Comparison of ENCODE assay signal across 33 cellular contexts in genomic region chr12:126966498-126966897, GRCh38.
"Had no signal": no experiment of that assay in that cellular context is flagged by ENCODE, and none has a peak within 500 bp of the region (broad histone marks: within the 10 kb centered on the region; RNA-seq: fewer than 3 reads in every experiment).

No MANE protein-coding gene starts in this region.

- H3K4me1 ChIP-seq: Peyer's patch had no signal

- H3K36me3 ChIP-seq: brain microvascular endothelial cell, Peyer's patch had no signal

- H3K9me3 ChIP-seq: Peyer's patch had no signal

- H3K4me3 ChIP-seq: Peyer's patch had no signal

- DNase-seq: activated CD4-positive, alpha-beta memory T cell treated with anti-CD3 and anti-CD28 coated beads, Interleukin-2, amount 10 ng/mL, durations not matched to agents 7 days and 5 days; activated CD4-positive, alpha-beta T cell treated with anti-CD3 and anti-CD28 coated beads for 1 hour; activated CD4-positive, alpha-beta T cell treated with anti-CD3 and anti-CD28 coated beads for 48 hours; activated CD4-positive, CD25-positive, alpha-beta regulatory T cell; activated CD8-positive, alpha-beta memory T cell treated with anti-CD3 and anti-CD28 coated beads for 24 hours; activated CD8-positive, alpha-beta memory T cell treated with anti-CD3 and anti-CD28 coated beads, Interleukin-2, amount 10 ng/mL, durations not matched to agents 7 days and 5 days; activated CD8-positive, alpha-beta memory T cell treated with anti-CD3 and anti-CD28 coated beads, Interleukin-2, amount 50 U/mL, for 48 hours; activated effector memory CD4-positive, alpha-beta T cell treated with Interleukin-2 at 50 U/mL for 16 hours; activated naive CD4-positive, alpha-beta T cell treated with anti-CD3 and anti-CD28 coated beads, Interleukin-2, amount 10 ng/mL, durations not matched to agents 7 days and 5 days; activated naive CD8-positive, alpha-beta T cell treated with anti-CD3 and anti-CD28 coated beads, Interleukin-2, amount 50 U/mL, for 24 hours; activated T-cell treated with anti-CD3 and anti-CD28 coated beads, Interleukin-2, amount 50 U/mL, for 48 hours; anterior cingulate cortex; brain microvascular endothelial cell; central memory CD4-positive, alpha-beta T cell; KG1; NCI-H1092 treated with DMSO at 0.1 percent for 48 hours; NCI-H1417 treated with DMSO at 0.1 percent for 48 hours; NCI-H187 treated with DMSO at 0.1 percent for 48 hours; NCI-H2081; NCI-H2171 treated with DMSO at 0.1 percent for 48 hours; NCI-H2227 treated with DMSO at 0.1 percent for 48 hours; NCI-H446; NCI-H510A treated with DMSO at 0.1 percent for 48 hours; NCI-H69; NK-92 treated with Interleukin-12 subunit alpha and Interleukin-12 subunit beta, amount 100 ng/mL, for 24 hours; PC-3; Peyer's patch; RPMI8226; SHP77 treated with DMSO at 0.1 percent for 48 hours; SW 1271; T-helper 1 cell; T1000 had no signal

- ATAC-seq: activated CD8-positive, alpha-beta memory T cell treated with anti-CD3 and anti-CD28 coated beads, Interleukin-2, amount 10 ng/mL, durations not matched to agents 7 days and 5 days; activated naive CD8-positive, alpha-beta T cell treated with anti-CD3 and anti-CD28 coated beads, Interleukin-2, amount 50 U/mL, for 24 hours; PC-3 had no signal

- H3K27ac ChIP-seq: brain microvascular endothelial cell, Peyer's patch, VCaP had no signal

- H3K27me3 ChIP-seq: brain microvascular endothelial cell, Peyer's patch had no signal
